Comparison of ENCODE assay signal across 6 cellular contexts in genomic region chr22:24011735-24012068, GRCh38. TPM values are rescaled to one million over a fixed set of nuclear protein-coding genes. Genes with fewer than 3 reads are reported as not detected.
A peak's percentile ranks its signal among the peaks of the same experiment; 100 is the strongest.
DNase-seq lines count a peak whose midpoint lies in the region; ATAC-seq and TF ChIP-seq lines count a peak whose summit lies in the region.

No MANE protein-coding gene starts in this region.

- H3K27ac Mint-ChIP-seq in activated T-cell treated with anti-CD3 and anti-CD28 coated beads, Interleukin-2, amount 50 U/mL, for 24 hours: peak overlapping the region; percentile 97
- peak overlapping the region; percentile 96 for H3K27ac Mint-ChIP-seq in progenitor cell of endocrine pancreas

- H3K36me3 Mint-ChIP-seq in activated T-cell treated with anti-CD3 and anti-CD28 coated beads, Interleukin-2, amount 50 U/mL, for 24 hours (ENCODE audit: low read depth): peaks cover 31% of the 10 kb centered on the region
- no peaks in the 10 kb centered on the region for H3K36me3 Mint-ChIP-seq in progenitor cell of endocrine pancreas (ENCODE audit: insufficient read depth)

- H3K4me3 Mint-ChIP-seq in activated T-cell treated with anti-CD3 and anti-CD28 coated beads, Interleukin-2, amount 50 U/mL, for 24 hours: peak overlapping the region; percentile 93
- H3K4me3 Mint-ChIP-seq in progenitor cell of endocrine pancreas (ENCODE audit: low read depth): peak overlapping the region; percentile 87

- H3K4me3 ChIP-seq in choroid plexus epithelial cell (ENCODE audit: low read depth, low read length): peak overlapping the region; percentile 89

- no peak for ATAC-seq in HG03565 (IDR thresholded peaks at IDR 0.05; ENCODE audit: unreplicated experiment)

- no peak for TF ChIP-seq CTCF in choroid plexus epithelial cell (conservative IDR thresholded peaks at IDR 0.05; ENCODE audit: low read depth, low read length)
- no peak for TF ChIP-seq CTCF in progenitor cell of endocrine pancreas (IDR thresholded peaks at IDR 0.05; ENCODE audit: unreplicated experiment)

- peaks cover 2% of the 10 kb centered on the region for H3K9me3 Mint-ChIP-seq in activated T-cell treated with anti-CD3 and anti-CD28 coated beads, Interleukin-2, amount 50 U/mL, for 24 hours
- H3K9me3 Mint-ChIP-seq in progenitor cell of endocrine pancreas (ENCODE audit: low read depth): peaks cover 4% of the 10 kb centered on the region

- peaks cover 28% of the 10 kb centered on the region for H3K4me1 Mint-ChIP-seq in activated T-cell treated with anti-CD3 and anti-CD28 coated beads, Interleukin-2, amount 50 U/mL, for 24 hours (ENCODE audit: low read depth)
- H3K4me1 Mint-ChIP-seq in progenitor cell of endocrine pancreas (ENCODE audit: low read depth): peaks cover 22% of the 10 kb centered on the region

- DNase-seq in activated T-cell treated with anti-CD3 and anti-CD28 coated beads, Interleukin-2, amount 50 U/mL, for 24 hours: no peak
- no peak for DNase-seq in activated T-cell treated with anti-CD3 and anti-CD28 coated beads, Interleukin-2, amount 50 U/mL, for 48 hours
- DNase-seq in choroid plexus epithelial cell (ENCODE audit: low read depth) (peak; percentile 13), progenitor cell of endocrine pancreas (ENCODE audit: low spot score, unreplicated experiment) (no peak), NCI-H774 (lab: John Stamatoyannopoulos, UW) (no peak)

- no peaks in the 10 kb centered on the region for H3K27me3 Mint-ChIP-seq in activated T-cell treated with anti-CD3 and anti-CD28 coated beads, Interleukin-2, amount 50 U/mL, for 24 hours
- peaks cover 1% of the 10 kb centered on the region for H3K27me3 Mint-ChIP-seq in progenitor cell of endocrine pancreas

RNA-seq across cellular contexts. Expression of gene CABIN1, which starts 0.6 kb away (rescaled TPM):
- total RNA-seq in progenitor cell of endocrine pancreas: 91.4 and 102 TPM in 2 replicates

RNA-seq across cellular contexts. Expression of gene GSTT4, which starts 6.4 kb away (rescaled TPM):
- total RNA-seq in progenitor cell of endocrine pancreas: not detected in 2 replicates

RNA-seq across cellular contexts. Expression of gene GSTT2, which starts 31.8 kb away (rescaled TPM):
- 0.47 and 0.60 TPM in 2 replicates for total RNA-seq in progenitor cell of endocrine pancreas

RNA-seq across cellular contexts. Expression of gene DDT, which starts 37.5 kb away (rescaled TPM):
- 93.3 and 102 TPM in 2 replicates for total RNA-seq in progenitor cell of endocrine pancreas

RNA-seq across cellular contexts. Expression of gene DDTL, which starts 45.0 kb away (rescaled TPM):
- not detected in 2 replicates for total RNA-seq in progenitor cell of endocrine pancreas
